ENCODE assay signal across 25 cellular contexts in genomic region chr19:30659638-30660037, GRCh38.
DNase-seq lines count a peak whose midpoint lies in the region; ATAC-seq, FAIRE-seq and TF ChIP-seq lines count a peak whose summit lies in the region.
"Had no signal": no experiment of that assay in that cellular context is flagged by ENCODE, and none has a peak within 500 bp of the region (broad histone marks: within the 10 kb centered on the region; RNA-seq: fewer than 3 reads in every experiment).

No MANE protein-coding gene starts in this region.

- TF ChIP-seq RAD21 in A549 (conservative IDR thresholded peaks at IDR 0.05 in 1 of 2, IDR thresholded peaks at IDR 0.05 in 1 of 2), result no peak

- no peak for TF ChIP-seq CTCF in A549 (IDR thresholded peaks at IDR 0.05)
- TF ChIP-seq CTCF in coronary artery (IDR thresholded peaks at IDR 0.05), result no peak
- no peak for TF ChIP-seq CTCF in osteocyte (IDR thresholded peaks at IDR 0.05)
- TF ChIP-seq CTCF in right lobe of liver (IDR thresholded peaks at IDR 0.05), result no peak

- H3K9me3 Mint-ChIP-seq in osteocyte (ENCODE audit: unreplicated experiment), result no peaks in the 10 kb centered on the region

- H3K9me3 ChIP-seq in A549 (peaks cover 13% of the 10 kb centered on the region; the same call in 1 of the 3 replicates), right lobe of liver (no peaks in the 10 kb centered on the region)
- H3K9me3 ChIP-seq: BE2C, BLaER1 had no signal

- H3K27ac ChIP-seq in A549 (no peak overlapping the region), coronary artery (no peak overlapping the region), right lobe of liver (no peak overlapping the region)
- H3K27ac ChIP-seq: 22Rv1, BLaER1 had no signal

- no peaks in the 10 kb centered on the region for H3K36me3 ChIP-seq in right lobe of liver
- H3K36me3 ChIP-seq: BE2C, BLaER1 had no signal

- H3K4me3 ChIP-seq in A549 (no peak overlapping the region), coronary artery (no peak overlapping the region), right lobe of liver (no peak overlapping the region)
- H3K4me3 ChIP-seq: BLaER1, GM12878 had no signal

- intact Hi-C loops in right lobe of liver (cut with DNase I), result no loop called here

- FAIRE-seq in A549 (lab: Jason Lieb, UNC), result peak; percentile 84
- FAIRE-seq: GM12878, GM12892, GM18507 had no signal

- ATAC-seq in A549, result no peak
- no peak for ATAC-seq in right lobe of liver
- ATAC-seq: GM12878 had no signal

- TF ChIP-seq POLR2A in A549 (IDR thresholded peaks at IDR 0.05; ENCODE audit: low read length), result no peak
- TF ChIP-seq POLR2A in right lobe of liver (IDR thresholded peaks at IDR 0.05), result no peak

- no peaks in the 10 kb centered on the region for H3K27me3 ChIP-seq in right lobe of liver
- H3K27me3 ChIP-seq: BE2C, BLaER1 had no signal

- no peaks in the 10 kb centered on the region for H3K4me1 Mint-ChIP-seq in osteocyte (ENCODE audit: unreplicated experiment)
- H3K4me1 Mint-ChIP-seq: CD14-positive monocyte; CD4-positive, alpha-beta memory T cell; CD4-positive, CD25-positive, alpha-beta regulatory T cell; CD8-positive, alpha-beta memory T cell had no signal

- POLR2A ChIA-PET in A549 (lab: Yijun Ruan, JAX), result no interaction called here

- H3K27me3 Mint-ChIP-seq in osteocyte (ENCODE audit: unreplicated experiment), result peaks cover 7% of the 10 kb centered on the region

- H3K4me2 ChIP-seq in A549, result no peak overlapping the region
- H3K4me2 ChIP-seq: BLaER1 had no signal

- H3K4me1 ChIP-seq in A549, result no peaks in the 10 kb centered on the region
- H3K4me1 ChIP-seq in right lobe of liver, result peaks cover 0 to 19% (median 4%) of the 10 kb centered on the region in 4 donors
- H3K4me1 ChIP-seq: BE2C, BLaER1 had no signal

- CTCF ChIA-PET in A549 (lab: Yijun Ruan, JAX), result interaction anchor here (2.6 to 3.5 kb wide), 2 partner anchors 10 to 11 kb away, joined by 10 to 22 read pairs; no protein-coding TSS in a partner anchor

- no peak overlapping the region for H3K4me3 Mint-ChIP-seq in osteocyte (ENCODE audit: unreplicated experiment)
- H3K4me3 Mint-ChIP-seq: CD14-positive monocyte; CD4-positive, alpha-beta memory T cell; CD8-positive, alpha-beta memory T cell had no signal

- DNase-seq in A549 (ENCODE audit: low read depth in 1 of 2, low spot score in 1 of 2) (no peak), coronary artery (ENCODE audit: low spot score) (peak; percentile 9), osteocyte (ENCODE audit: extremely low spot score, unreplicated experiment) (peak; percentile 8), right lobe of liver (no peak), H4 (ENCODE audit: low spot score) (no peak)
- DNase-seq: ACHN; BE2C; C1 segment of cervical spinal cord; CD4-positive, alpha-beta memory T cell; CD4-positive, CD25-positive, alpha-beta regulatory T cell; CD8-positive, alpha-beta memory T cell; COR-L47; DMS 273 treated with DMSO at 0.1 percent for 48 hours; DMS153; DMS53; DMS79; DND-41; EL; GDM1 had no signal

- no peaks in the 10 kb centered on the region for H3K36me3 Mint-ChIP-seq in osteocyte (ENCODE audit: unreplicated experiment)
- H3K36me3 Mint-ChIP-seq: CD14-positive monocyte; CD4-positive, alpha-beta memory T cell; CD4-positive, CD25-positive, alpha-beta regulatory T cell; CD8-positive, alpha-beta memory T cell had no signal

- TF ChIP-seq EP300 in A549 (IDR thresholded peaks at IDR 0.05), result no peak

- no peak overlapping the region for H3K27ac Mint-ChIP-seq in osteocyte (ENCODE audit: unreplicated experiment)
- H3K27ac Mint-ChIP-seq: CD14-positive monocyte; CD4-positive, alpha-beta memory T cell; CD4-positive, CD25-positive, alpha-beta regulatory T cell; CD8-positive, alpha-beta memory T cell had no signal

TF ChIP-seq in A549, 52 proteins besides CTCF, POLR2A, EP300 and RAD21:
- no peak for TF ChIP-seq MAX (IDR thresholded peaks at IDR 0.05)
- TF ChIP-seq JUN (IDR thresholded peaks at IDR 0.05), result no peak
- no peak for TF ChIP-seq HES2 (IDR thresholded peaks at IDR 0.05)
- no peak for TF ChIP-seq SREBF2 (IDR thresholded peaks at IDR 0.05)
- TF ChIP-seq RARB (CRISPR knock-in tag; IDR thresholded peaks at IDR 0.05), result no peak
- no peak for TF ChIP-seq HEYL (CRISPR knock-in tag; IDR thresholded peaks at IDR 0.05)
- TF ChIP-seq ZFP36 (IDR thresholded peaks at IDR 0.05; ENCODE audit: borderline replicate concordance, partially characterized antibody), result no peak
- no peak for TF ChIP-seq BCL3 (IDR thresholded peaks at IDR 0.05)

Comparison
In these comparisons a context has a peak if more than half of its experiments do, and no peak if none do; other contexts are left out.
1. DNase-seq: peak in coronary artery (single experiment) and osteocyte (single experiment); none in A549 (0 of 2), right lobe of liver (0 of 3) and H4 (single experiment).